19 cellular contexts compared by ENCODE assay signal in genomic region chr2:181052523-181052891, GRCh38.
A peak's percentile ranks its signal among the peaks of the same experiment; 100 is the strongest.
DNase-seq lines count a peak whose midpoint lies in the region; ATAC-seq, FAIRE-seq and TF ChIP-seq lines count a peak whose summit lies in the region.
"Had no signal": no experiment of that assay in that cellular context is flagged by ENCODE, and none has a peak within 500 bp of the region (broad histone marks: within the 10 kb centered on the region; RNA-seq: fewer than 3 reads in every experiment).

No MANE protein-coding gene starts in this region.

- H3K4me3 ChIP-seq in GM12878 (0 out of 2 replicates have a peak overlapping the region, but pooled peaks have one; percentile 2), OCI-LY7 (ENCODE audit: low read depth, low read length, poor library complexity, severe bottlenecking) (no peak overlapping the region)

- no peak for TF ChIP-seq RAD21 in GM12878 (IDR thresholded peaks at IDR 0.05; ENCODE audit: insufficient read depth, low read depth, low read length)

- H3K9me2 ChIP-seq in OCI-LY7 (ENCODE audit: insufficient read depth, low read length): no peaks in the 10 kb centered on the region

- H3K27ac ChIP-seq in GM12878 (ENCODE audit: control insufficient read depth, insufficient read depth) (no peak overlapping the region), OCI-LY7 (ENCODE audit: low read depth, low read length, poor library complexity, severe bottlenecking) (no peak overlapping the region), RWPE1 (no peak overlapping the region)

- ATAC-seq in GM18867 (IDR thresholded peaks at IDR 0.05; ENCODE audit: unreplicated experiment) (peak; percentile 56), GM21390 (IDR thresholded peaks at IDR 0.05; ENCODE audit: unreplicated experiment) (peak; percentile 56), HG03025 (IDR thresholded peaks at IDR 0.05; ENCODE audit: low FRiP score, unreplicated experiment) (peak; percentile 53), GM12878 (peak; percentile 31; the same call in 2 of the 3 replicates)
- ATAC-seq: Right ventricle myocardium inferior had no signal

- H2AFZ ChIP-seq in GM12878 (ENCODE audit: control insufficient read depth, low read depth, low read length) (no peak overlapping the region), OCI-LY7 (ENCODE audit: low read length) (no peak overlapping the region)

- no peak for FAIRE-seq in GM12878 (lab: Jason Lieb, UNC)
- FAIRE-seq: keratinocyte had no signal

- POLR2A ChIA-PET in GM12878 (lab: Charles Lee): no interaction called here
- POLR2A ChIA-PET in OCI-LY7 (lab: Charles Lee): no interaction called here
- POLR2A ChIA-PET in RWPE1 (lab: Yijun Ruan, JAX; ENCODE audit: low non-redundant PET): no interaction called here

- H4K20me1 ChIP-seq in GM12878 (ENCODE audit: control insufficient read depth, insufficient read depth) (no peaks in the 10 kb centered on the region), OCI-LY7 (ENCODE audit: insufficient read depth, low read length) (no peaks in the 10 kb centered on the region)

- CTCF ChIA-PET in GM12878 (lab: Yijun Ruan, JAX): no interaction called here
- CTCF ChIA-PET in OCI-LY7 (lab: Charles Lee; ENCODE audit: unreplicated experiment): no interaction called here
- CTCF ChIA-PET in RWPE1 (lab: Yijun Ruan, JAX): no interaction called here

- H3K36me3 ChIP-seq in GM12878 (ENCODE audit: control insufficient read depth in 2 of 2, insufficient read depth in 2 of 2, low read length in 1 of 2): no peaks in the 10 kb centered on the region
- H3K36me3 ChIP-seq in OCI-LY7 (ENCODE audit: insufficient read depth, low read length): no peaks in the 10 kb centered on the region
- H3K36me3 ChIP-seq: BE2C had no signal

- no peaks in the 10 kb centered on the region for H3K27me3 ChIP-seq in GM12878 (replicated peaks in 1 of 2; ENCODE audit: control insufficient read depth in 2 of 2, insufficient read depth in 2 of 2, low read length in 1 of 2)
- H3K27me3 ChIP-seq: BE2C had no signal

- RAD21 ChIA-PET in GM12878 (lab: Charles Lee; ENCODE audit: unreplicated experiment): no interaction called here

- H3K4me2 ChIP-seq in GM12878 (ENCODE audit: control insufficient read depth, insufficient read depth) (no peak overlapping the region), OCI-LY7 (ENCODE audit: low read length) (no peak overlapping the region)

- H3K9ac ChIP-seq in GM12878 (ENCODE audit: control insufficient read depth, insufficient read depth, low read length): no peak overlapping the region

- TF ChIP-seq EP300 in GM12878 (IDR thresholded peaks at IDR 0.05; ENCODE audit: borderline replicate concordance in 1 of 2, control insufficient read depth in 1 of 2, low read depth in 2 of 2, low read length in 2 of 2): no peak

- DNase-seq in GM12878 (ENCODE audit: low read depth, low spot score) (no peak), ACHN (no peak), OCI-LY7 (ENCODE audit: low spot score) (no peak), RWPE1 (ENCODE audit: low spot score) (no peak)
- DNase-seq: activated CD4-positive, alpha-beta memory T cell treated with anti-CD3 and anti-CD28 coated beads, Interleukin-2, amount 10 ng/mL, durations not matched to agents 7 days and 5 days; BE2C; cerebellar nuclear complex; GDM1; mesenchymal stem cell; NCI-H1694 treated with DMSO at 0.1 percent for 48 hours; NCI-H345; small intestine; stimulated activated CD4-positive, alpha-beta T cell treated with anti-CD3 and anti-CD28 coated beads, Interleukin-4, amount 100 ng/mL, for 4 hours; stimulated activated CD8-positive, alpha-beta memory T cell treated with anti-CD3 and anti-CD28 coated beads, Interleukin-4, amount 100 ng/mL, for 48 hours had no signal

- H3K79me2 ChIP-seq in GM12878 (ENCODE audit: control insufficient read depth, insufficient read depth, low read length) (no peaks in the 10 kb centered on the region), OCI-LY7 (ENCODE audit: insufficient read depth, low read depth, low read length) (no peaks in the 10 kb centered on the region)

- SMC1A ChIA-PET in GM12878 (lab: Charles Lee; ENCODE audit: uncharacterized antibody, unreplicated experiment): no interaction called here

- no peaks in the 10 kb centered on the region for H3K9me3 ChIP-seq in GM12878 (replicated peaks; ENCODE audit: control insufficient read depth, insufficient read depth, low read length)
- no peaks in the 10 kb centered on the region for H3K9me3 ChIP-seq in OCI-LY7 (ENCODE audit: low read length)
- H3K9me3 ChIP-seq: BE2C had no signal

- H3K4me1 ChIP-seq in GM12878 (ENCODE audit: control insufficient read depth, insufficient read depth, low read length) (no peaks in the 10 kb centered on the region; the same call in 1 of the 2 replicates), OCI-LY7 (ENCODE audit: insufficient read depth, low read length, poor library complexity, severe bottlenecking) (no peaks in the 10 kb centered on the region)
- H3K4me1 ChIP-seq: BE2C had no signal

- in situ Hi-C loops in GM12878 (cut with MboI): loop anchor here (10.0 to 25.0 kb wide), 2 partner anchors 415 to 808 kb away; no protein-coding TSS in a partner anchor
- in situ Hi-C loops in ACHN (cut with HindIII; ENCODE audit: low pct_ligation_motif_present, low pct_unique_long_range_greater_than_20kb, low sequenced_read_pairs): no loop called here

- no peak for TF ChIP-seq POLR2A in GM12878 (IDR thresholded peaks at IDR 0.05; ENCODE audit: low read depth, low read length)

- BruUV-seq in GM12878 (replicated peaks; lab: Mats Ljungman, UMichigan): no TSS peak
- no TSS peak for BruUV-seq in OCI-LY7 (replicated peaks; lab: Mats Ljungman, UMichigan)

- intact Hi-C loops in GM12878 (cut with micrococcal nuclease; ENCODE audit: unreplicated experiment): no loop called here
- intact Hi-C loops in OCI-LY7 (cut with micrococcal nuclease; ENCODE audit: unreplicated experiment): loop anchor here (10.0 kb wide), 2 partner anchors 228 to 808 kb away; no protein-coding TSS in a partner anchor

- TF ChIP-seq CTCF in GM12878 (IDR thresholded peaks at IDR 0.05 in 2 of 3, conservative IDR thresholded peaks at IDR 0.05 in 1 of 3; ENCODE audit: control insufficient read depth in 2 of 3, extremely low read depth in 1 of 3, insufficient read depth in 1 of 3, low read depth in 3 of 3, low read length in 3 of 3) (no peak), OCI-LY7 (conservative IDR thresholded peaks at IDR 0.05; ENCODE audit: low read length) (no peak), RWPE1 (conservative IDR thresholded peaks at IDR 0.05; ENCODE audit: low read depth) (no peak)

TF ChIP-seq in GM12878, 131 proteins besides CTCF, POLR2A, EP300 and RAD21:
- TF ChIP-seq CBX5 (IDR thresholded peaks at IDR 0.05; ENCODE audit: low read depth) (no peak), ATF7 (IDR thresholded peaks at IDR 0.05; ENCODE audit: low read depth) (no peak), JUNB (IDR thresholded peaks at IDR 0.05) (peak; percentile 56)
